In genomic region chr4:173170210-173170778, GRCh38 we compare ENCODE assay signal across 9 cellular contexts. TPM values are rescaled to one million over a fixed set of nuclear protein-coding genes. Genes with fewer than 3 reads are reported as not detected.
DNase-seq lines count a peak whose midpoint lies in the region; ATAC-seq and TF ChIP-seq lines count a peak whose summit lies in the region.
"Had no signal": no experiment of that assay in that cellular context is flagged by ENCODE, and none has a peak within 500 bp of the region (broad histone marks: within the 10 kb centered on the region; RNA-seq: fewer than 3 reads in every experiment).

No MANE protein-coding gene starts in this region.

- H3K79me2 ChIP-seq in OCI-LY1 (ENCODE audit: insufficient read depth, low read length), result peaks cover 60% of the 10 kb centered on the region

- POLR2A ChIA-PET in Caco-2 (lab: Charles Lee), result no interaction called here

- no peaks in the 10 kb centered on the region for H3K9me2 ChIP-seq in OCI-LY1 (ENCODE audit: low read depth, low read length)

- H3K9me3 ChIP-seq in Caco-2, result no peaks in the 10 kb centered on the region
- no peaks in the 10 kb centered on the region for H3K9me3 ChIP-seq in OCI-LY1 (ENCODE audit: low read length)
- H3K9me3 ChIP-seq in neutrophil, result no peaks in the 10 kb centered on the region

- H3K27ac Mint-ChIP-seq in Caco-2 (ENCODE audit: unreplicated experiment) (no peak overlapping the region), endothelial cell (ENCODE audit: unreplicated experiment) (peak overlapping the region; percentile 89)

- TF ChIP-seq CTCF in Caco-2 (IDR thresholded peaks at IDR 0.05; ENCODE audit: insufficient read depth in 1 of 2, low read depth in 1 of 2, low read length in 1 of 2, severe bottlenecking in 1 of 2, unreplicated experiment in 1 of 2) (no peak), OCI-LY1 (IDR thresholded peaks at IDR 0.05; ENCODE audit: low read length) (no peak), endothelial cell (IDR thresholded peaks at IDR 0.05; ENCODE audit: unreplicated experiment) (no peak), neutrophil (IDR thresholded peaks at IDR 0.05) (no peak)

- BruUV-seq in Caco-2 (replicated peaks; lab: Mats Ljungman, UMichigan), result TSS peak; percentile 43

- H3K4me3 ChIP-seq in Caco-2 (ENCODE audit: low read depth, low read length), result peak overlapping the region; percentile 58
- H3K4me3 ChIP-seq in OCI-LY1 (ENCODE audit: low read depth, low read length, poor library complexity, severe bottlenecking), result peak overlapping the region; percentile 97
- H3K4me3 ChIP-seq in neutrophil (ENCODE audit: low read depth in 1 of 2, low read length in 1 of 2), result peak overlapping the region; percentile 85 to 87

- ATAC-seq in GM19328 (IDR thresholded peaks at IDR 0.05; ENCODE audit: unreplicated experiment) (no peak), HG02623 (IDR thresholded peaks at IDR 0.05; ENCODE audit: unreplicated experiment) (no peak)

- no peaks in the 10 kb centered on the region for H3K36me3 ChIP-seq in Caco-2 (ENCODE audit: control insufficient read depth, insufficient read depth, low read length)
- H3K36me3 ChIP-seq in OCI-LY1 (ENCODE audit: insufficient read depth, low read length), result peaks cover 19% of the 10 kb centered on the region
- no peaks in the 10 kb centered on the region for H3K36me3 ChIP-seq in neutrophil

- peak overlapping the region; percentile 84 for H3K4me2 ChIP-seq in OCI-LY1 (ENCODE audit: low read length)

- H3F3A ChIP-seq in OCI-LY1 (ENCODE audit: insufficient read depth, low read length), result no peaks in the 10 kb centered on the region

- CTCF ChIA-PET in Caco-2 (lab: Charles Lee), result interaction anchor here (1.9 kb wide), 1 partner anchor 157 kb away, joined by 9 read pairs; no protein-coding TSS in a partner anchor

- H3K4me1 ChIP-seq in Caco-2 (peaks cover 21% of the 10 kb centered on the region), OCI-LY1 (ENCODE audit: insufficient read depth, low read length, severe bottlenecking) (peaks cover 69% of the 10 kb centered on the region), neutrophil (ENCODE audit: control insufficient read depth in 1 of 2, insufficient read depth in 1 of 2, low read depth in 1 of 2, low read length in 1 of 2) (peaks cover 62 to 65% of the 10 kb centered on the region in 2 experiments)

- intact Hi-C loops in Caco-2 (cut with micrococcal nuclease; ENCODE audit: unreplicated experiment), result loop anchor here (5.0 kb wide), 1 partner anchor 158 kb away; no protein-coding TSS in a partner anchor

- H3K9ac ChIP-seq in OCI-LY1 (ENCODE audit: low read length), result peak overlapping the region; percentile 88

- H3K36me3 Mint-ChIP-seq in Caco-2 (ENCODE audit: insufficient read depth, unreplicated experiment) (peaks cover 8% of the 10 kb centered on the region), endothelial cell (ENCODE audit: low read depth, unreplicated experiment) (peaks cover 11% of the 10 kb centered on the region)

- H3K27ac ChIP-seq in OCI-LY1 (ENCODE audit: low read depth, low read length, poor library complexity, severe bottlenecking) (peak overlapping the region; percentile 81), neutrophil (peak overlapping the region; percentile 96)

- H3K27me3 Mint-ChIP-seq in Caco-2 (ENCODE audit: insufficient read depth, unreplicated experiment), result no peaks in the 10 kb centered on the region
- H3K27me3 Mint-ChIP-seq in endothelial cell (ENCODE audit: unreplicated experiment), result peaks cover 18% of the 10 kb centered on the region

- H3K9me3 Mint-ChIP-seq in Caco-2 (ENCODE audit: unreplicated experiment), result no peaks in the 10 kb centered on the region
- H3K9me3 Mint-ChIP-seq in endothelial cell (ENCODE audit: unreplicated experiment), result no peaks in the 10 kb centered on the region

- H3K4me3 Mint-ChIP-seq in Caco-2 (ENCODE audit: unreplicated experiment), result peak overlapping the region; percentile 68
- H3K4me3 Mint-ChIP-seq in endothelial cell (ENCODE audit: unreplicated experiment), result peak overlapping the region; percentile 96

- H3K27me3 ChIP-seq in Caco-2 (replicated peaks; ENCODE audit: control insufficient read depth, insufficient read depth, low read length), result no peaks in the 10 kb centered on the region
- no peaks in the 10 kb centered on the region for H3K27me3 ChIP-seq in OCI-LY1 (ENCODE audit: insufficient read depth, low read length)
- no peaks in the 10 kb centered on the region for H3K27me3 ChIP-seq in neutrophil
- H3K27me3 ChIP-seq: foreskin keratinocyte had no signal

- no peaks in the 10 kb centered on the region for H4K20me1 ChIP-seq in OCI-LY1 (ENCODE audit: insufficient read depth, low read length)

- no peak overlapping the region for H2AFZ ChIP-seq in OCI-LY1 (ENCODE audit: low read length)

- H3K4me1 Mint-ChIP-seq in Caco-2 (ENCODE audit: low read depth, unreplicated experiment) (no peaks in the 10 kb centered on the region), endothelial cell (ENCODE audit: unreplicated experiment) (peaks cover 63% of the 10 kb centered on the region)

- DNase-seq in Caco-2 (no peak), endothelial cell (ENCODE audit: low spot score) (no peak), occipital lobe (lab: John Stamatoyannopoulos, UW) (no peak), RKO (ENCODE audit: low spot score) (no peak)

RNA-seq across cellular contexts. Expression of gene GALNT7, which starts 1.7 kb away (rescaled TPM):
- total RNA-seq in Caco-2 (2022) (16.8 and 17.4 TPM in 2 replicates), endothelial cell (ENCODE audit: unreplicated experiment) (80.9 TPM), occipital lobe (17.8 TPM)
